ENCODE assay signal across 8 cellular contexts in the genomic region with DNA sequence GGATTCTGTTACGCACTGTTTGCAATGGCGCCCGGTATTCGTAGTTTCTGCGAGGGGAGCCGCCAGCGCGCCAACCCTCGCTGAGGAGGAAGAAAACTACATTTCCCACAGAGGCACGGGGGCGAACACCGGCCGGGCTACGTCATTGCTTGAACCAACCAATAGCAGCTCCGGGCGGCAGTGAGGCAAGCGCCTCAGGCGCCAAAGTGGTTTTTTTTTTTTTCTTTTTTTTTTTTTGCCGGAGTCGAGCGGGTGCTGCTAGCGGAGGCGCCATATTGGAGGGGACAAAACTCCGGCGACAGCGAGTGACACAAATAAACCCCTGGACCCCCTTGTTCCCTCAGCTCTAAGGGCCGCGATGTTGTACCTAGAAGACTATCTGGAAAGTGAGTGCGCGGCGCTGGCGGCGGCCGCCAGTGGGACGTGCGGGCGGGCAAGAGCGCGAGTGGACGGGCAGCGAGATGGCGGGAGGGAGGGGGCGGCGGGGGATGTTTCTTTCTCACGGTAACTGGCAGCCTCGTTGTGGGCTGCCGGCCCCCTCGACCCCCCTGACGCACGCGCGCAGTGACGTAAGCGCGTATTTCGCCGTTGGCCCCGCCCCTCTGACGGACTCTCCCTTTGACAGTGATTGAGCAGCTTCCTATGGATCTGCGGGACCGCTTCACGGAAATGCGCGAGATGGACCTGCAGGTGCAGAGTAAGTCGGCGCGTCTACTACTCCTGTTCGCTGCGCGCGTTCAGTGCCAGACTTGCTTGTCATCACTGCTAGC. TPM values are rescaled to one million over a fixed set of nuclear protein-coding genes. Genes with fewer than 3 reads are reported as not detected.
DNase-seq lines count a peak whose midpoint lies in the region; ATAC-seq and TF ChIP-seq lines count a peak whose summit lies in the region.

A gene with protein sequence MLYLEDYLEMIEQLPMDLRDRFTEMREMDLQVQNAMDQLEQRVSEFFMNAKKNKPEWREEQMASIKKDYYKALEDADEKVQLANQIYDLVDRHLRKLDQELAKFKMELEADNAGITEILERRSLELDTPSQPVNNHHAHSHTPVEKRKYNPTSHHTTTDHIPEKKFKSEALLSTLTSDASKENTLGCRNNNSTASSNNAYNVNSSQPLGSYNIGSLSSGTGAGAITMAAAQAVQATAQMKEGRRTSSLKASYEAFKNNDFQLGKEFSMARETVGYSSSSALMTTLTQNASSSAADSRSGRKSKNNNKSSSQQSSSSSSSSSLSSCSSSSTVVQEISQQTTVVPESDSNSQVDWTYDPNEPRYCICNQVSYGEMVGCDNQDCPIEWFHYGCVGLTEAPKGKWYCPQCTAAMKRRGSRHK (plus strand): TSS at position 239 of the 770 bp plus-strand sequence. CDS start 120 bp downstream, at position 359.

- ATAC-seq in GM21447 (IDR thresholded peaks at IDR 0.05; ENCODE audit: unreplicated experiment), result peak; percentile 96

- WGBS in HUES64, result under 1% methylated on average over 71 of the region's 71 CpGs

- no peaks in the 10 kb centered on the region for H3K9me2 ChIP-seq in OCI-LY1 (ENCODE audit: low read depth, low read length)

- no peaks in the 10 kb centered on the region for H4K20me1 ChIP-seq in OCI-LY1 (ENCODE audit: insufficient read depth, low read length)

- H3K27ac Mint-ChIP-seq in Calu3 (ENCODE audit: unreplicated experiment), result peak within 1 kb of the TSS; percentile 74

- no peaks in the 10 kb centered on the region for H3K9me3 Mint-ChIP-seq in Calu3 (ENCODE audit: low read depth, unreplicated experiment)

- H3K9me3 ChIP-seq in HUES64 (ENCODE audit: insufficient read depth, low read depth, low read length) (no peaks in the 10 kb centered on the region), OCI-LY1 (ENCODE audit: low read length) (no peaks in the 10 kb centered on the region)

- no TSS peak for BruUV-seq in Calu3 (replicated peaks; lab: Mats Ljungman, UMichigan)

- in situ Hi-C loops in endometrial microvascular endothelial cells (cut with HindIII; ENCODE audit: inconsistent ontology term, low pct_unique_long_range_greater_than_20kb, low sequenced_read_pairs), result no loop called here

- peaks cover 25% of the 10 kb centered on the region for H3K79me2 ChIP-seq in OCI-LY1 (ENCODE audit: insufficient read depth, low read length)

- H3K36me3 Mint-ChIP-seq in Calu3 (ENCODE audit: insufficient read depth, unreplicated experiment), result peaks cover 35% of the 10 kb centered on the region

- peak within 1 kb of the TSS; percentile 66 for H3K4me3 Mint-ChIP-seq in Calu3 (ENCODE audit: low read depth, unreplicated experiment)

- no peaks in the 10 kb centered on the region for H3K27me3 ChIP-seq in HUES64 (ENCODE audit: insufficient read depth, low read length)
- H3K27me3 ChIP-seq in OCI-LY1 (ENCODE audit: insufficient read depth, low read length), result no peaks in the 10 kb centered on the region

- CTCF ChIA-PET in Calu3 (lab: Charles Lee), result interaction anchor here (0.7 to 1.5 kb wide), 2 partner anchors 159 to 1216 kb away, joined by 4 to 6 read pairs; no protein-coding TSS in a partner anchor

- DNase-seq in Calu3 (peak; percentile 97), mesenteric fat pad (ENCODE audit: low spot score) (peak; percentile 99)
- peak; percentile 97 for DNase-seq in activated CD8-positive, alpha-beta memory T cell treated with anti-CD3 and anti-CD28 coated beads, Interleukin-2, amount 50 U/mL, for 4 hours
- peak; percentile 98 for DNase-seq in stimulated activated CD8-positive, alpha-beta memory T cell treated with anti-CD3 and anti-CD28 coated beads, Interleukin-15, amount 100 ng/mL, for 24 hours (ENCODE audit: low read depth)

- H3K4me3 ChIP-seq in HUES64 (ENCODE audit: low read length) (peak within 1 kb of the TSS; percentile 84), OCI-LY1 (ENCODE audit: low read depth, low read length, poor library complexity, severe bottlenecking) (peak within 1 kb of the TSS; percentile 73)

- TF ChIP-seq CTCF in Calu3 (IDR thresholded peaks at IDR 0.05; ENCODE audit: unreplicated experiment), result no peak
- no peak for TF ChIP-seq CTCF in OCI-LY1 (IDR thresholded peaks at IDR 0.05; ENCODE audit: low read length)

- H3K36me3 ChIP-seq in HUES64 (ENCODE audit: insufficient read depth, low read length), result peaks cover 38% of the 10 kb centered on the region
- H3K36me3 ChIP-seq in OCI-LY1 (ENCODE audit: insufficient read depth, low read length), result peaks cover 33% of the 10 kb centered on the region

- H2AFZ ChIP-seq in OCI-LY1 (ENCODE audit: low read length), result peak within 1 kb of the TSS; percentile 93

- H3K27me3 Mint-ChIP-seq in Calu3 (ENCODE audit: unreplicated experiment), result no peaks in the 10 kb centered on the region

- H3K9ac ChIP-seq in HUES64 (ENCODE audit: low read depth, low read length), result peak within 1 kb of the TSS; percentile 98
- H3K9ac ChIP-seq in OCI-LY1 (ENCODE audit: low read length), result peak within 1 kb of the TSS; percentile 80

- H3F3A ChIP-seq in OCI-LY1 (ENCODE audit: insufficient read depth, low read length), result no peaks in the 10 kb centered on the region

- peak within 1 kb of the TSS; percentile 97 for H3K27ac ChIP-seq in HUES64 (ENCODE audit: low read depth, low read length)
- peak within 1 kb of the TSS; percentile 77 for H3K27ac ChIP-seq in OCI-LY1 (ENCODE audit: low read depth, low read length, poor library complexity, severe bottlenecking)

- intact Hi-C loops in Calu3 (cut with micrococcal nuclease; ENCODE audit: unreplicated experiment), result no loop called here

- H3K4me1 ChIP-seq in HUES64 (ENCODE audit: insufficient read depth, low read length) (peaks cover 4% of the 10 kb centered on the region; the same call in 1 of the 2 replicates), OCI-LY1 (ENCODE audit: insufficient read depth, low read length, severe bottlenecking) (peaks cover 28% of the 10 kb centered on the region)

- H3K4me2 ChIP-seq in OCI-LY1 (ENCODE audit: low read length), result peak within 1 kb of the TSS; percentile 76

- peaks cover 9% of the 10 kb centered on the region for H3K4me1 Mint-ChIP-seq in Calu3 (ENCODE audit: low read depth, unreplicated experiment)

RNA-seq across cellular contexts. Expression of the gene that starts here (rescaled TPM):
- total RNA-seq in Calu3 (2022), result 9.6 and 12.2 TPM in 2 replicates
- 22.0 TPM for polyA plus RNA-seq in HUES64 (2013, experiment 1 of 2)
- 19.8 TPM for polyA plus RNA-seq in HUES64 (2013, experiment 2 of 2)
- total RNA-seq in endometrial microvascular endothelial cells (ENCODE audit: inconsistent ontology term), result 25.6 TPM
- 14.3 TPM for total RNA-seq in mesenteric fat pad

Comparison
In these comparisons a context has a peak if more than half of its experiments do, and no peak if none do; other contexts are left out.
1. Peak in every context shown above with its lines: DNase-seq, ATAC-seq, H3K4me3 ChIP-seq and H3K27ac ChIP-seq.